ENCODE assay signal across 26 cellular contexts in the genomic region with DNA sequence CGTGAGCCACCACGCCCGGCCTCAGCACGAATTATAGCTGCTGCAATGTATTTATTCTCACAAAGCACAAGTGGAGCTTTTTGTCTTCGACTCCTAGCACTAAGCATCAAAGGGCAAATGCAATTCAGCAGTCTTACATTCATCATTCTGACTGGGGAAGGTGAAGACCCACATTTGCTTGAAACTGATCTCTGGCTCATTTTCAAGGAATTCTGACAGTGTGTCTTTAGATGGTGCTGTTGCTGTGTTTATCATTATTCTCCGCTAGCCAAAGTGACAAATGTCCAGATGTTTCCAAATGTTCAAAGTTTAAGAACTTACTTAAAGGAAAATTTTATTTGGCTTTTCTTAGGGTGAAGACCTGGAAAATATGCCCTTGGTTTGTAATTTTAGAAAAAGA. TPM values are rescaled to one million over a fixed set of nuclear protein-coding genes. Genes with fewer than 3 reads are reported as not detected.
A peak's percentile ranks its signal among the peaks of the same experiment; 100 is the strongest.
DNase-seq lines count a peak whose midpoint lies in the region; ATAC-seq, FAIRE-seq and TF ChIP-seq lines count a peak whose summit lies in the region.
"Had no signal": no experiment of that assay in that cellular context is flagged by ENCODE, and none has a peak within 500 bp of the region (broad histone marks: within the 10 kb centered on the region; RNA-seq: fewer than 3 reads in every experiment).

No MANE protein-coding gene starts in this region.

- peak; percentile 13 for DNase-seq in DMS 273 (lab: John Stamatoyannopoulos, UW; ENCODE audit: unreplicated experiment)
- no peak for DNase-seq in DMS 273 treated with DMSO at 0.1 percent for 48 hours (lab: John Stamatoyannopoulos, UW)
- DNase-seq in D721Med (ENCODE audit: insufficient read length, low spot score) = no peak
- DNase-seq in central memory CD8-positive, alpha-beta T cell (ENCODE audit: low spot score in 2 of 2) = no peak
- DNase-seq in left lobe of liver (ENCODE audit: low spot score) = no peak
- no peak for DNase-seq in Ammon's horn (ENCODE audit: low spot score)
- DNase-seq in anterior cingulate cortex (lab: John Stamatoyannopoulos, UW) = no peak
- DNase-seq in HTR-8/SVneo (ENCODE audit: insufficient read length, low spot score) = no peak
- DNase-seq: aorta; DMS79 treated with DMSO at 0.1 percent for 48 hours; GM23248; immature natural killer cell; KBM-7; lower lobe of right lung; MM.1S; NCI-H1417; NCI-H2107; RPMI8226; small intestine; stimulated activated CD4-positive, alpha-beta T cell treated with anti-CD3 and anti-CD28 coated beads, Interleukin-1b, Interleukin-23, amount 100 ng/mL, for 48 hours; substantia nigra; upper lobe of right lung; WERI-Rb-1 had no signal

- H3K9me3 Mint-ChIP-seq in central memory CD8-positive, alpha-beta T cell = no peaks in the 10 kb centered on the region
- H3K9me3 Mint-ChIP-seq: activated naive CD4-positive, alpha-beta T cell treated with anti-CD3 and anti-CD28 coated beads, Interleukin-2, amount 50 U/mL, for 72 hours; activated T-helper 17 cell treated with anti-CD3 and anti-CD28 coated beads, Interleukin-2, amount 50 U/mL, for 72 hours; immature natural killer cell; T-helper 2 cell treated with Interferon-gamma antibody and Interleukin-4, amounts not matched to agents 5 μg/mL and 100 μg/mL, for 36 hours had no signal

- H3K4me1 Mint-ChIP-seq in central memory CD8-positive, alpha-beta T cell = peaks cover 5% of the 10 kb centered on the region

- no peaks in the 10 kb centered on the region for H3K27me3 Mint-ChIP-seq in central memory CD8-positive, alpha-beta T cell
- H3K27me3 Mint-ChIP-seq: activated T-helper 17 cell treated with anti-CD3 and anti-CD28 coated beads, Interleukin-2, amount 50 U/mL, for 72 hours had no signal

- FAIRE-seq in D721Med (lab: Jason Lieb, UNC) = no peak
- FAIRE-seq in HTR-8/SVneo (lab: Jason Lieb, UNC) = no peak
- FAIRE-seq: small intestine had no signal

- H3K36me3 Mint-ChIP-seq in central memory CD8-positive, alpha-beta T cell (ENCODE audit: insufficient read depth) = peaks cover 42% of the 10 kb centered on the region

- H3K4me3 Mint-ChIP-seq in central memory CD8-positive, alpha-beta T cell = no peak overlapping the region
- H3K4me3 Mint-ChIP-seq: activated T-helper 17 cell treated with anti-CD3 and anti-CD28 coated beads, Interleukin-2, amount 50 U/mL, for 72 hours; immature natural killer cell; T-helper 2 cell treated with Interferon-gamma antibody and Interleukin-4, amounts not matched to agents 5 μg/mL and 100 μg/mL, for 36 hours had no signal

- TF ChIP-seq CTCF in D721Med (IDR thresholded peaks at IDR 0.05; ENCODE audit: insufficient read depth, missing control alignments) = peak; percentile 47

- peak overlapping the region; percentile 23 for H3K27ac Mint-ChIP-seq in central memory CD8-positive, alpha-beta T cell (ENCODE audit: low read depth)
- H3K27ac Mint-ChIP-seq: activated T-helper 17 cell treated with anti-CD3 and anti-CD28 coated beads, Interleukin-2, amount 50 U/mL, for 72 hours; T-helper 2 cell treated with Interferon-gamma antibody and Interleukin-4, amounts not matched to agents 5 μg/mL and 100 μg/mL, for 36 hours had no signal

- no peak for ATAC-seq in central memory CD8-positive, alpha-beta T cell (replicated peaks; ENCODE audit: extremely low read depth, poor library complexity, severe bottlenecking)
- ATAC-seq in left lobe of liver = peak; percentile 34
- ATAC-seq: activated naive CD4-positive, alpha-beta T cell treated with anti-CD3 and anti-CD28 coated beads, Interleukin-2, amount 50 U/mL, for 72 hours; activated T-helper 17 cell treated with anti-CD3 and anti-CD28 coated beads, Interleukin-2, amount 50 U/mL, for 72 hours; lower lobe of right lung; upper lobe of right lung had no signal

RNA-seq across cellular contexts. Expression of gene SGO1, which starts 55.9 kb away (rescaled TPM):
- 0.63 TPM for total RNA-seq in left lobe of liver
- total RNA-seq: upper lobe of right lung had no signal
